20 cellular contexts compared by ENCODE assay signal in the genomic region with DNA sequence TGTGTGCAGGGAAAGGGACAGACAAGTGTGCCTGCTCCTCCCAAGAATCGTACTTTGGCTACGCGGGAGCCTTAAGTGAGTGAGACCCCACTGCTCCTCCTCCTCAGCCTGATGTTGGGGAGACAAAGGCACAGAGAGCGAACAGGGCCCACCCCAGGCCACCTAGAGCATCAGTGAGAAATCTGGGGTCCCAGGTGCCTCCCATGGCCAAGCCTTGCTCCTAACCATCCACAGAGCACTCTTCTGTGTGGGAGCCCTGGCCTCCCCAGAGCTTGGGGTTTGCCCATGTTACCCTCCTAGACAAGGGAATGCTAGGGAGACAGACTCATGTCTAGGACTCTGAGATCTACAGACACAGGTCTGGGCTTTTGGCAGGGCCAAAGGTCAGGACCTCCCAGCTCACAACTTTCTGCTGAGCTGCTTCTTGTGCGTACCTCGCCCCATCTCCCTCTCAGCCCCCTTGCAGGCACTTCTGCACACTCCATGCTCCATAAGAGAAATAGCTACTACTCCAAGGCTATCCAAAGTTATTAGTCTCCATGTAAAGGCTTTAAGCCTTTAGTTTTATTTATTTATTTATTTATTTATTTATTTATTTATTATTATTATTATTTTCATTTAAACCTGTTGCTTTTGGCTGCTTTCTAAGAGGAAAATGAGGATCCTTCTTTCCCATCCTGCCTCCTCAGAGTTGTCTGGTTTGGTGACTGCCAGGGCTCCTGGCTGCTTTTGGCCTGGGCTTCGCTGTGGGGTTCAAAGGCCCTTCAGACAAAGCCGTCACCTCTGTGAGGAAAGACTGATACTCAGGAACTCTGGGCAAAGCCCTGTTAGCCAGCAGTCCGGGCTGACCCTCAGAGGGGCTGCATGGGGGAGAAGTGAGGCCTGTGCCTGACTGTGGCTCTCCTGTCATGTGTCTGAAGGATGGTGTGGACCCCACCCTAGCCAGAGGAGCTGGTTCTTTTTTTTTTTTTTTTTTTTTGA. TPM values are rescaled to one million over a fixed set of nuclear protein-coding genes. Genes with fewer than 3 reads are reported as not detected.
A peak's percentile ranks its signal among the peaks of the same experiment; 100 is the strongest.
DNase-seq lines count a peak whose midpoint lies in the region; ATAC-seq, FAIRE-seq and TF ChIP-seq lines count a peak whose summit lies in the region.
"Had no signal": no experiment of that assay in that cellular context is flagged by ENCODE, and none has a peak within 500 bp of the region (broad histone marks: within the 10 kb centered on the region; RNA-seq: fewer than 3 reads in every experiment).

No MANE protein-coding gene starts in this region.

- TF ChIP-seq EP300 in esophagus muscularis mucosa (IDR thresholded peaks at IDR 0.05) (no peak), HepG2 (IDR thresholded peaks at IDR 0.05; ENCODE audit: low read depth in 2 of 2, low read length in 2 of 2) (no peak), HepG2 (CRISPR knock-in tag; IDR thresholded peaks at IDR 0.05; ENCODE audit: borderline replicate concordance) (no peak)

- H3K4me1 ChIP-seq in esophagus muscularis mucosa (no peaks in the 10 kb centered on the region), HepG2 (ENCODE audit: insufficient read depth, low read length) (peaks cover 50% of the 10 kb centered on the region), neuronal stem cell (ENCODE audit: control insufficient read depth in 2 of 2, insufficient read depth in 1 of 2, low read depth in 1 of 2, low read length in 2 of 2) (no peaks in the 10 kb centered on the region), mesendoderm (ENCODE audit: control insufficient read depth, low read depth, low read length) (no peaks in the 10 kb centered on the region)
- H3K4me1 ChIP-seq: HAP-1 had no signal

- no peaks in the 10 kb centered on the region for H3K36me3 ChIP-seq in esophagus muscularis mucosa
- no peaks in the 10 kb centered on the region for H3K36me3 ChIP-seq in HepG2 (replicated peaks in 1 of 2; ENCODE audit: control insufficient read depth in 1 of 2, insufficient read depth in 2 of 2, low read length in 2 of 2)
- no peaks in the 10 kb centered on the region for H3K36me3 ChIP-seq in neuronal stem cell (replicated peaks in 1 of 2; ENCODE audit: control insufficient read depth in 2 of 2, insufficient read depth in 2 of 2, low read length in 2 of 2)
- H3K36me3 ChIP-seq in mesendoderm (ENCODE audit: control insufficient read depth, insufficient read depth, low read length): no peaks in the 10 kb centered on the region
- H3K36me3 ChIP-seq: HAP-1 had no signal

- H2BK15ac ChIP-seq in neuronal stem cell (ENCODE audit: low read length) (peak overlapping the region; percentile 24), mesendoderm (replicated peaks; ENCODE audit: low read depth) (no peak overlapping the region)

- H3K27me3 ChIP-seq in esophagus muscularis mucosa (no peaks in the 10 kb centered on the region), HepG2 (ENCODE audit: control insufficient read depth in 1 of 2, insufficient read depth in 2 of 2, low read length in 2 of 2) (no peaks in the 10 kb centered on the region), neuronal stem cell (ENCODE audit: control insufficient read depth in 3 of 3, insufficient read depth in 3 of 3, low read depth in 1 of 3, low read length in 3 of 3) (peaks cover 0 to 89% (median 0%) of the 10 kb centered on the region in 3 experiments), mesendoderm (ENCODE audit: insufficient read depth, low read length, poor library complexity) (no peaks in the 10 kb centered on the region)

- POLR2A ChIA-PET in HepG2 (lab: Yijun Ruan, JAX): interaction anchor here (1.3 to 3.5 kb wide), 4 partner anchors 10 to 51 kb away, joined by 4 to 11 read pairs (median 6); a partner anchor contains a TSS

- H3K27ac Mint-ChIP-seq in activated CD8-positive, alpha-beta memory T cell treated with anti-CD3 and anti-CD28 coated beads, Interleukin-2, amount 10 ng/mL, durations not matched to agents 7 days and 5 days: no peak overlapping the region
- H3K27ac Mint-ChIP-seq: CD4-positive, alpha-beta memory T cell had no signal

- intact Hi-C loops in esophagus muscularis mucosa (cut with DNase I): no loop called here
- intact Hi-C loops in HepG2 (cut with micrococcal nuclease; ENCODE audit: unreplicated experiment): no loop called here

- H3K27me3 Mint-ChIP-seq in activated CD8-positive, alpha-beta memory T cell treated with anti-CD3 and anti-CD28 coated beads, Interleukin-2, amount 10 ng/mL, durations not matched to agents 7 days and 5 days: no peaks in the 10 kb centered on the region
- H3K27me3 Mint-ChIP-seq: CD4-positive, alpha-beta memory T cell had no signal

- DNase-seq in esophagus muscularis mucosa (ENCODE audit: extremely low spot score): peak; percentile 66
- DNase-seq in HepG2 (ENCODE audit: low spot score): no peak
- no peak for DNase-seq in neuronal stem cell (ENCODE audit: low spot score)
- DNase-seq in activated CD8-positive, alpha-beta memory T cell treated with anti-CD3 and anti-CD28 coated beads, Interleukin-2, amount 10 ng/mL, durations not matched to agents 7 days and 5 days: no peak
- DNase-seq in mesendoderm: no peak
- DNase-seq: C1 segment of cervical spinal cord; Calu3; CD4-positive, alpha-beta memory T cell; COR-L47; DMS53; DMS79 treated with DMSO at 0.1 percent for 48 hours; GF-D8; GOT3 had no signal

- ATAC-seq in HepG2 (peak; percentile 59), GM19395 (IDR thresholded peaks at IDR 0.05; ENCODE audit: unreplicated experiment) (no peak)
- no peak for ATAC-seq in activated CD8-positive, alpha-beta memory T cell treated with anti-CD3 and anti-CD28 coated beads, Interleukin-2, amount 10 ng/mL, durations not matched to agents 7 days and 5 days

- no peak overlapping the region for H3K4me3 ChIP-seq in esophagus muscularis mucosa
- peak overlapping the region in 1 of 3 experiments; percentile 31; a peak in 1 of 6 replicates for H3K4me3 ChIP-seq in HepG2 (replicated peaks in 1 of 3; ENCODE audit: insufficient read depth in 1 of 3, low read depth in 2 of 3, low read length in 3 of 3)
- H3K4me3 ChIP-seq in neuronal stem cell (ENCODE audit: low read length in 2 of 2): no peak overlapping the region
- no peak overlapping the region for H3K4me3 ChIP-seq in mesendoderm (ENCODE audit: low read length)
- H3K4me3 ChIP-seq: HAP-1 had no signal

- H3K36me3 Mint-ChIP-seq in activated CD8-positive, alpha-beta memory T cell treated with anti-CD3 and anti-CD28 coated beads, Interleukin-2, amount 10 ng/mL, durations not matched to agents 7 days and 5 days: no peaks in the 10 kb centered on the region
- H3K36me3 Mint-ChIP-seq: CD4-positive, alpha-beta memory T cell had no signal

- H3K27ac ChIP-seq in esophagus muscularis mucosa (replicated peaks in 1 of 4): no peak overlapping the region
- no peak overlapping the region for H3K27ac ChIP-seq in HepG2 (ENCODE audit: extremely low read length, insufficient read depth, low read length)
- H3K27ac ChIP-seq in neuronal stem cell (replicated peaks; ENCODE audit: low read length): no peak overlapping the region
- H3K27ac ChIP-seq in mesendoderm (ENCODE audit: low read depth, low read length): no peak overlapping the region

- H3K4me2 ChIP-seq in HepG2 (ENCODE audit: low read depth, low read length): peak overlapping the region; percentile 34; the same call in 1 of the 2 replicates
- no peak overlapping the region for H3K4me2 ChIP-seq in neuronal stem cell (ENCODE audit: insufficient read depth, low read length, poor library complexity, severe bottlenecking)
- no peak overlapping the region for H3K4me2 ChIP-seq in mesendoderm (ENCODE audit: low read length)

- H3K4me1 Mint-ChIP-seq in activated CD8-positive, alpha-beta memory T cell treated with anti-CD3 and anti-CD28 coated beads, Interleukin-2, amount 10 ng/mL, durations not matched to agents 7 days and 5 days: no peaks in the 10 kb centered on the region
- H3K4me1 Mint-ChIP-seq: CD4-positive, alpha-beta memory T cell had no signal

- no peak overlapping the region for H4K91ac ChIP-seq in neuronal stem cell (ENCODE audit: low read depth, low read length, poor library complexity)

- H4K20me1 ChIP-seq in HepG2 (ENCODE audit: insufficient read depth, low read length): no peaks in the 10 kb centered on the region

- H3K4ac ChIP-seq in neuronal stem cell (ENCODE audit: low read length) (no peak overlapping the region), mesendoderm (ENCODE audit: low read depth, low read length) (no peak overlapping the region)

- 95% methylated on average over 8 of the region's 9 CpGs for WGBS in esophagus muscularis mucosa
- WGBS in HepG2 (ENCODE audit: low lambda C conversion rate): 65% methylated on average over 9 of the region's 9 CpGs
- WGBS in neuronal stem cell (ENCODE audit: extremely low coverage in 2 of 2, insufficient read length in 2 of 2, insufficient replicate concordance in 1 of 2), 2 donors: no CpG with 5 or more reads among the region's 9 CpGs
- no CpG with 5 or more reads among the region's 9 CpGs for WGBS in mesendoderm (ENCODE audit: extremely low coverage, insufficient coverage, low lambda C conversion rate)

- H2BK5ac ChIP-seq in neuronal stem cell (ENCODE audit: low read length): no peak overlapping the region
- no peak overlapping the region for H2BK5ac ChIP-seq in mesendoderm (ENCODE audit: low read length)

- H3K79me2 ChIP-seq in HepG2 (ENCODE audit: insufficient read depth, low read length): no peaks in the 10 kb centered on the region
- H3K79me2 ChIP-seq in mesendoderm (ENCODE audit: control insufficient read depth, insufficient read depth, low read length): no peaks in the 10 kb centered on the region

- CTCF ChIA-PET in HepG2 (lab: Yijun Ruan, JAX; ENCODE audit: low intra/inter-chr PET ratio, low total read pairs): no interaction called here
- CTCF ChIA-PET in activated CD8-positive, alpha-beta memory T cell treated with anti-CD3 and anti-CD28 coated beads, Interleukin-2, amount 10 ng/mL, durations not matched to agents 7 days and 5 days (lab: Charles Lee): no interaction called here

- H2AFZ ChIP-seq in HepG2 (ENCODE audit: low read length) (no peak overlapping the region), neuronal stem cell (ENCODE audit: low read length) (no peak overlapping the region)

- H3K9ac ChIP-seq in HepG2 (ENCODE audit: insufficient read depth, low read depth, low read length): no peak overlapping the region
- H3K9ac ChIP-seq in neuronal stem cell (ENCODE audit: low read depth, low read length, poor library complexity): peak overlapping the region; percentile 10
- H3K9ac ChIP-seq in mesendoderm (ENCODE audit: low read length): no peak overlapping the region

- peaks cover 0 to 4% (median 0%) of the 10 kb centered on the region in 4 donors for H3K9me3 ChIP-seq in esophagus muscularis mucosa
- H3K9me3 ChIP-seq in HepG2 (ENCODE audit: low read length): no peaks in the 10 kb centered on the region
- H3K9me3 ChIP-seq in neuronal stem cell (replicated peaks in 1 of 2; ENCODE audit: control insufficient read depth in 2 of 2, insufficient read depth in 1 of 2, low read depth in 1 of 2, low read length in 2 of 2): no peaks in the 10 kb centered on the region
- H3K9me3 ChIP-seq: HAP-1 had no signal

- no peak overlapping the region for H4K8ac ChIP-seq in neuronal stem cell (ENCODE audit: low read depth, low read length)
- no peak overlapping the region for H4K8ac ChIP-seq in mesendoderm (ENCODE audit: low read depth, low read length)

- H3K79me1 ChIP-seq in neuronal stem cell (ENCODE audit: low read depth, low read length): no peaks in the 10 kb centered on the region
- no peaks in the 10 kb centered on the region for H3K79me1 ChIP-seq in mesendoderm (ENCODE audit: low read length)

- in situ Hi-C loops in HepG2 (cut with HindIII; ENCODE audit: extremely low pct_ligation_motif_present, low pct_unique_long_range_greater_than_20kb): no loop called here

- TF ChIP-seq RAD21 in HepG2 (CRISPR knock-in tag; IDR thresholded peaks at IDR 0.05): no peak

- TF ChIP-seq POLR2A in esophagus muscularis mucosa (IDR thresholded peaks at IDR 0.05; ENCODE audit: low read depth) (no peak), HepG2 (IDR thresholded peaks at IDR 0.05; ENCODE audit: insufficient read depth in 1 of 2, low read depth in 2 of 2, low read length in 2 of 2) (no peak)

- H3K14ac ChIP-seq in neuronal stem cell (ENCODE audit: low read length): no peak overlapping the region

- H2BK12ac ChIP-seq in neuronal stem cell (ENCODE audit: low read length): no peak overlapping the region

- TF ChIP-seq CTCF in esophagus muscularis mucosa (IDR thresholded peaks at IDR 0.05): no peak
- no peak for TF ChIP-seq CTCF in HepG2 (CRISPR knock-in tag; IDR thresholded peaks at IDR 0.05)

- H2AK5ac ChIP-seq in neuronal stem cell (ENCODE audit: low read depth, low read length) (no peak overlapping the region), mesendoderm (ENCODE audit: low read length) (no peak overlapping the region)

- H3K9me3 Mint-ChIP-seq in activated CD8-positive, alpha-beta memory T cell treated with anti-CD3 and anti-CD28 coated beads, Interleukin-2, amount 10 ng/mL, durations not matched to agents 7 days and 5 days (ENCODE audit: low read depth): no peaks in the 10 kb centered on the region

- BruUV-seq in HepG2 (replicated peaks; lab: Mats Ljungman, UMichigan): no TSS peak

- FAIRE-seq in HepG2 (lab: Jason Lieb, UNC): no peak
- FAIRE-seq: GM12891, GM18507, H54 had no signal

- H3K56ac ChIP-seq in mesendoderm (ENCODE audit: low read length): no peak overlapping the region

- H2BK120ac ChIP-seq in neuronal stem cell (ENCODE audit: low read depth, low read length) (no peak overlapping the region), mesendoderm (ENCODE audit: low read depth, low read length) (no peak overlapping the region)

- no peak overlapping the region for H3K18ac ChIP-seq in neuronal stem cell (ENCODE audit: low read length)
- no peak overlapping the region for H3K18ac ChIP-seq in mesendoderm (ENCODE audit: low read length)

- H3K23ac ChIP-seq in neuronal stem cell (ENCODE audit: low read depth, low read length, poor library complexity) (no peak overlapping the region), mesendoderm (ENCODE audit: low read length) (no peak overlapping the region)

- H3K4me3 Mint-ChIP-seq in activated CD8-positive, alpha-beta memory T cell treated with anti-CD3 and anti-CD28 coated beads, Interleukin-2, amount 10 ng/mL, durations not matched to agents 7 days and 5 days: no peak overlapping the region
- H3K4me3 Mint-ChIP-seq: CD4-positive, alpha-beta memory T cell had no signal

- H4K5ac ChIP-seq in mesendoderm (ENCODE audit: low read length): no peak overlapping the region

RNA-seq across cellular contexts. Expression of a gene that starts 32.8 kb away (rescaled TPM):
- total RNA-seq in esophagus muscularis mucosa: 10 to 100 TPM; 15.6 to 29.1 (median 17.5) TPM
- total RNA-seq in HepG2 (2016; rRNA removed; fragmentation: Illumina TruSeq; extraction: Trizol): 42.9 and 59.3 TPM in 2 replicates
- 12.5 and 13.2 TPM in 2 replicates for total RNA-seq in HepG2 (2016; cell fraction: cytosol; rRNA removed; fragmentation: Illumina TruSeq; extraction: Trizol; ENCODE audit: low read depth)
- 41.9 and 62.6 TPM in 2 replicates for total RNA-seq in HepG2 (2016; cell fraction: insoluble cytoplasmic fraction; rRNA removed; fragmentation: Illumina TruSeq; extraction: Trizol)
- total RNA-seq in HepG2 (2016; cell fraction: membrane; rRNA removed; fragmentation: Illumina TruSeq; extraction: Trizol): 30.0 and 35.4 TPM in 2 replicates
- 56.6 and 67.4 TPM in 2 replicates for total RNA-seq in HepG2 (2016; cell fraction: nucleus; rRNA removed; fragmentation: Illumina TruSeq; extraction: Trizol)
- 15.5 and 24.3 TPM in 2 replicates for polyA plus RNA-seq in HepG2 (2011; rRNA removed)
- polyA plus RNA-seq in HepG2 (2011; cell fraction: cytosol; rRNA removed): 8.5 and 8.6 TPM in 2 replicates
- polyA plus RNA-seq in HepG2 (2011; cell fraction: nucleus; rRNA removed): 41.0 and 46.8 TPM in 2 replicates
- polyA plus RNA-seq in HepG2 (2012): 12.5 and 16.7 TPM in 2 replicates
- 3.0 and 3.5 TPM in 2 replicates for polyA plus RNA-seq in HepG2 (2016; cell fraction: cytosol; fragmentation: Illumina TruSeq; extraction: Trizol; ENCODE audit: low read depth)
- polyA plus RNA-seq in HepG2 (2016; cell fraction: insoluble cytoplasmic fraction; fragmentation: Illumina TruSeq; extraction: Trizol; ENCODE audit: low read depth): 36.7 and 42.1 TPM in 2 replicates
- 12.7 and 14.9 TPM in 2 replicates for polyA plus RNA-seq in HepG2 (2016; cell fraction: membrane; fragmentation: Illumina TruSeq; extraction: Trizol; ENCODE audit: low read depth)
- 65.4 and 74.6 TPM in 2 replicates for polyA plus RNA-seq in HepG2 (2016; cell fraction: nucleus; fragmentation: Illumina TruSeq; extraction: Trizol; ENCODE audit: insufficient read depth, low read depth)
- 16.5 and 72.6 TPM in 2 replicates for polyA minus RNA-seq in HepG2 (2011; rRNA and poly(A)+ RNA removed; ENCODE audit: low replicate concordance)
- 8.1 and 9.6 TPM in 2 replicates for polyA minus RNA-seq in HepG2 (2011; cell fraction: cytosol; rRNA and poly(A)+ RNA removed)
- polyA minus RNA-seq in HepG2 (2011; cell fraction: nucleus; rRNA and poly(A)+ RNA removed): 58.9 and 72.9 TPM in 2 replicates
- 27.2 TPM for polyA plus RNA-seq in neuronal stem cell (2013, experiment 1 of 2)
- 26.9 TPM for polyA plus RNA-seq in neuronal stem cell (2013, experiment 2 of 2)
- total RNA-seq in activated CD8-positive, alpha-beta memory T cell treated with anti-CD3 and anti-CD28 coated beads, Interleukin-2, amount 10 ng/mL, durations not matched to agents 7 days and 5 days: 100 to 1,000 TPM; 103 to 108 TPM
- 32.7 TPM for polyA plus RNA-seq in mesendoderm (2013, experiment 1 of 2)
- polyA plus RNA-seq in mesendoderm (2013, experiment 2 of 2): 32.9 TPM

RNA-seq across cellular contexts. Expression of a gene that starts 51.6 kb away (rescaled TPM):
- total RNA-seq in esophagus muscularis mucosa (1 to 10 TPM in 1 of 4 donors, under 1 TPM in 3; under 0.01 to 3.1 (median 0.28) TPM), HepG2 (2016; rRNA removed; fragmentation: Illumina TruSeq; extraction: Trizol) (4,983 and 10,074 TPM in 2 replicates)
- total RNA-seq in HepG2 (2016; cell fraction: cytosol; rRNA removed; fragmentation: Illumina TruSeq; extraction: Trizol; ENCODE audit: low read depth): 443 and 484 TPM in 2 replicates
- total RNA-seq in HepG2 (2016; cell fraction: insoluble cytoplasmic fraction; rRNA removed; fragmentation: Illumina TruSeq; extraction: Trizol): 4,851 and 10,104 TPM in 2 replicates
- total RNA-seq in HepG2 (2016; cell fraction: membrane; rRNA removed; fragmentation: Illumina TruSeq; extraction: Trizol): 957 and 1,048 TPM in 2 replicates
- 7,106 and 8,454 TPM in 2 replicates for total RNA-seq in HepG2 (2016; cell fraction: nucleus; rRNA removed; fragmentation: Illumina TruSeq; extraction: Trizol)
- polyA plus RNA-seq in HepG2 (2011; rRNA removed): 11,821 and 17,414 TPM in 2 replicates
- 11,091 and 16,564 TPM in 2 replicates for polyA plus RNA-seq in HepG2 (2011; cell fraction: cytosol; rRNA removed)
- 7,213 and 10,181 TPM in 2 replicates for polyA plus RNA-seq in HepG2 (2011; cell fraction: nucleus; rRNA removed)
- 17,461 and 22,113 TPM in 2 replicates for polyA plus RNA-seq in HepG2 (2012)
- 537 and 560 TPM in 2 replicates for polyA plus RNA-seq in HepG2 (2016; cell fraction: cytosol; fragmentation: Illumina TruSeq; extraction: Trizol; ENCODE audit: low read depth)
- 3,671 and 3,676 TPM in 2 replicates for polyA plus RNA-seq in HepG2 (2016; cell fraction: insoluble cytoplasmic fraction; fragmentation: Illumina TruSeq; extraction: Trizol; ENCODE audit: low read depth)
- 614 and 667 TPM in 2 replicates for polyA plus RNA-seq in HepG2 (2016; cell fraction: membrane; fragmentation: Illumina TruSeq; extraction: Trizol; ENCODE audit: low read depth)
- polyA plus RNA-seq in HepG2 (2016; cell fraction: nucleus; fragmentation: Illumina TruSeq; extraction: Trizol; ENCODE audit: insufficient read depth, low read depth): 7,882 and 8,251 TPM in 2 replicates
- 3.7 and 10,022 TPM in 2 replicates for polyA minus RNA-seq in HepG2 (2011; rRNA and poly(A)+ RNA removed; ENCODE audit: low replicate concordance)
- polyA minus RNA-seq in HepG2 (2011; cell fraction: cytosol; rRNA and poly(A)+ RNA removed): 4,700 and 8,142 TPM in 2 replicates
- 3,076 and 4,905 TPM in 2 replicates for polyA minus RNA-seq in HepG2 (2011; cell fraction: nucleus; rRNA and poly(A)+ RNA removed)
- 0.53 TPM for polyA plus RNA-seq in neuronal stem cell (2013, experiment 1 of 2)
- polyA plus RNA-seq in neuronal stem cell (2013, experiment 2 of 2): 0.61 TPM
- under 1 TPM; 0.16 to 0.91 TPM for total RNA-seq in activated CD8-positive, alpha-beta memory T cell treated with anti-CD3 and anti-CD28 coated beads, Interleukin-2, amount 10 ng/mL, durations not matched to agents 7 days and 5 days
- polyA plus RNA-seq in mesendoderm (2013, experiment 1 of 2): 0.03 TPM
- polyA plus RNA-seq in mesendoderm (2013, experiment 2 of 2): 0.03 TPM
- total RNA-seq: Daoy, G401 had no signal
- polyA plus RNA-seq: CD4-positive, alpha-beta memory T cell had no signal

Comparison
In these comparisons a context has a peak if more than half of its experiments do, and no peak if none do; other contexts are left out.
1. RNA of a gene that starts 51.6 kb away (total RNA-seq): 443 to 10,104 TPM in HepG2; 0.16 to 0.91 TPM in activated CD8-positive, alpha-beta memory T cell treated with anti-CD3 and anti-CD28 coated beads, Interleukin-2, amount 10 ng/mL, durations not matched to agents 7 days and 5 days and under 0.01 to 3.1 TPM in esophagus muscularis mucosa; every median in the first group is over 100 times any median in the second.